ENCODE assay signal across 12 cellular contexts in the genomic region with DNA sequence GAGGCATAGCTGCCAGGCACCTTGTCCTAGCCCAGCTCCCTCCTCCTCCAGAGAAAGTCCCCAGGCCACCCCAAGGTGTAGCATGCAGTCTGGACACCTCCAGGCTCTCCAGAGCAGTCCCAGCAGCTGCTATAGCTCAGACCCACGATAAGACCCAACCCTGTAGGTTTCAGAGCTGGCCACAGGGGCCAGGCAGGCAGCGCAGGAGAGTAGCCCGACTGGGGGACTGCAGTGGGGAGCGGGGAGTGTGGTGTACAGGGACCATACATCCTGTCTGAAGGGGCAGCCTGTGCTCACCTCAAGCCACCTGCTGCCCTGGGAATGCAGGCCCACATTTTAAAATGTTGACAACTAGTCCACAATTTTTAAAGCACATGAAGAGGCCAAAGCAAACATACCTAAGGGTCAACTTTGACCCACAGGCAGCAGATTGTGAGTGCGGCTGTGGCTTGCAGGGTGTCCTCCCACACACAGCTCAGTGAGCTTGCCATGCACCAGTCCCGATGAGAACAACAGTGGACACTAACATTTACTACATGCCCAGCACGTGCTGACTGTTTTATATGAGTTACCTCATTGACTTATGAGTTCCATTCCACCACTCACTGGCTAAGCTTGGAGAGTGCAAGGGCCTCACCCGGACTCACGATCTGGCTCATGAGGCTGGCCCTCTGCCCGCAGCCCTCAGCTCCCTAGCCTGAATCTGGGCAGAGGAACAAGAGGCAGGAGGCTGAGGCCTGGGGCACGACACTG.
DNase-seq lines count a peak whose midpoint lies in the region.
"Had no signal": no experiment of that assay in that cellular context is flagged by ENCODE, and none has a peak within 500 bp of the region (broad histone marks: within the 10 kb centered on the region; RNA-seq: fewer than 3 reads in every experiment).

No MANE protein-coding gene starts in this region.

- DNase-seq in GM03348 (ENCODE audit: low spot score) (peak; percentile 60), astrocyte of the hippocampus (ENCODE audit: low read depth, low spot score) (peak; percentile 54), hepatic stellate cell (ENCODE audit: low spot score) (peak; percentile 64), skeletal muscle cell (ENCODE audit: low read depth) (peak; percentile 38), NCI-H2107 (lab: John Stamatoyannopoulos, UW) (no peak), HPDE6-E6E7 (ENCODE audit: extremely low spot score) (no peak), T-helper 1 cell (no peak)
- no peak for DNase-seq in activated T-helper 2 cell treated with anti-CD3 and anti-CD28 coated beads, Interferon-gamma antibody, Interleukin-2, Interleukin-4, amounts not matched to agents 10 μg/mL and 5 μg/mL and 100 μg/mL, durations not matched to agents 14 hours and 24 hours and 36 hours (ENCODE audit: low spot score)
- DNase-seq: activated naive CD4-positive, alpha-beta T cell treated with Interleukin-2 at 50 U/mL for 16 hours; DMS79; NCI-H1694 treated with DMSO at 0.1 percent for 48 hours had no signal

- H3K4me3 ChIP-seq in skeletal muscle cell (ENCODE audit: low read depth, low read length) = no peak overlapping the region
- H3K4me3 ChIP-seq: suprapubic skin had no signal

- H3K27me3 Mint-ChIP-seq in activated T-helper 2 cell treated with anti-CD3 and anti-CD28 coated beads, Interferon-gamma antibody, Interleukin-2, Interleukin-4, amounts not matched to agents 10 μg/mL and 5 μg/mL and 100 μg/mL, durations not matched to agents 14 hours and 24 hours and 36 hours (ENCODE audit: low read depth) = no peaks in the 10 kb centered on the region

- no peaks in the 10 kb centered on the region for H3K9me3 Mint-ChIP-seq in activated T-helper 2 cell treated with anti-CD3 and anti-CD28 coated beads, Interferon-gamma antibody, Interleukin-2, Interleukin-4, amounts not matched to agents 10 μg/mL and 5 μg/mL and 100 μg/mL, durations not matched to agents 14 hours and 24 hours and 36 hours

- H3K4me1 Mint-ChIP-seq in activated T-helper 2 cell treated with anti-CD3 and anti-CD28 coated beads, Interferon-gamma antibody, Interleukin-2, Interleukin-4, amounts not matched to agents 10 μg/mL and 5 μg/mL and 100 μg/mL, durations not matched to agents 14 hours and 24 hours and 36 hours (ENCODE audit: low read depth) = no peaks in the 10 kb centered on the region

- H3K4me3 Mint-ChIP-seq in activated T-helper 2 cell treated with anti-CD3 and anti-CD28 coated beads, Interferon-gamma antibody, Interleukin-2, Interleukin-4, amounts not matched to agents 10 μg/mL and 5 μg/mL and 100 μg/mL, durations not matched to agents 14 hours and 24 hours and 36 hours (ENCODE audit: low read depth) = no peak overlapping the region

- no peaks in the 10 kb centered on the region for H3K36me3 Mint-ChIP-seq in activated T-helper 2 cell treated with anti-CD3 and anti-CD28 coated beads, Interferon-gamma antibody, Interleukin-2, Interleukin-4, amounts not matched to agents 10 μg/mL and 5 μg/mL and 100 μg/mL, durations not matched to agents 14 hours and 24 hours and 36 hours (ENCODE audit: low read depth)

- intact Hi-C loops in activated T-helper 2 cell treated with anti-CD3 and anti-CD28 coated beads, Interferon-gamma antibody, Interleukin-2, Interleukin-4, amounts not matched to agents 10 μg/mL and 5 μg/mL and 100 μg/mL, durations not matched to agents 14 hours and 24 hours and 36 hours (cut with micrococcal nuclease) = no loop called here

- H3K27ac Mint-ChIP-seq in activated T-helper 2 cell treated with anti-CD3 and anti-CD28 coated beads, Interferon-gamma antibody, Interleukin-2, Interleukin-4, amounts not matched to agents 10 μg/mL and 5 μg/mL and 100 μg/mL, durations not matched to agents 14 hours and 24 hours and 36 hours = no peak overlapping the region

Comparison
In these comparisons a context has a peak if more than half of its experiments do, and no peak if none do; other contexts are left out.
1. DNase-seq: peak in GM03348 (single experiment), astrocyte of the hippocampus (single experiment), hepatic stellate cell (single experiment) and skeletal muscle cell (single experiment); none in NCI-H2107 (single experiment), HPDE6-E6E7 (single experiment), T-helper 1 cell (0 of 5) and activated T-helper 2 cell treated with anti-CD3 and anti-CD28 coated beads, Interferon-gamma antibody, Interleukin-2, Interleukin-4, amounts not matched to agents 10 μg/mL and 5 μg/mL and 100 μg/mL, durations not matched to agents 14 hours and 24 hours and 36 hours (single experiment).